In genomic region chr21:37166733-37167132, GRCh38 we compare ENCODE assay signal across 10 cellular contexts.
DNase-seq lines count a peak whose midpoint lies in the region; ATAC-seq and TF ChIP-seq lines count a peak whose summit lies in the region.
"Had no signal": no experiment of that assay in that cellular context is flagged by ENCODE, and none has a peak within 500 bp of the region (broad histone marks: within the 10 kb centered on the region; RNA-seq: fewer than 3 reads in every experiment).

No MANE protein-coding gene starts in this region.

- no peaks in the 10 kb centered on the region for H3K27me3 Mint-ChIP-seq in activated CD8-positive, alpha-beta T cell treated with anti-CD3 and anti-CD28 coated beads, Interleukin-2, amount 10 ng/mL, durations not matched to agents 7 days and 5 days (ENCODE audit: low read depth)

- H3K9me3 Mint-ChIP-seq in activated CD8-positive, alpha-beta T cell treated with anti-CD3 and anti-CD28 coated beads, Interleukin-2, amount 10 ng/mL, durations not matched to agents 7 days and 5 days (ENCODE audit: insufficient read depth) = no peaks in the 10 kb centered on the region
- H3K9me3 Mint-ChIP-seq: activated T-cell treated with anti-CD3 and anti-CD28 coated beads, Interleukin-2, amount 50 U/mL, for 72 hours had no signal

- peak; percentile 33 for DNase-seq in DMS53 (lab: John Stamatoyannopoulos, UW)
- no peak for DNase-seq in DMS53 treated with DMSO at 0.1 percent for 48 hours (lab: John Stamatoyannopoulos, UW; ENCODE audit: unreplicated experiment)
- DNase-seq in activated CD8-positive, alpha-beta T cell treated with anti-CD3 and anti-CD28 coated beads, Interleukin-2, amount 10 ng/mL, durations not matched to agents 7 days and 5 days = peak; percentile 58
- no peak for DNase-seq in left colon
- no peak for DNase-seq in SKM-1 treated with dmso at 0.1 percent for 144 hours (lab: John Stamatoyannopoulos, UW; ENCODE audit: unreplicated experiment)
- DNase-seq in CD1c-positive myeloid dendritic cell (ENCODE audit: extremely low spot score) = no peak
- DNase-seq in HuH-7 (ENCODE audit: low spot score) = no peak
- DNase-seq: activated T-cell treated with anti-CD3 and anti-CD28 coated beads, Interleukin-2, amount 50 U/mL, for 72 hours; NCI-H1930 had no signal

- H3K27ac Mint-ChIP-seq in activated CD8-positive, alpha-beta T cell treated with anti-CD3 and anti-CD28 coated beads, Interleukin-2, amount 10 ng/mL, durations not matched to agents 7 days and 5 days = peak overlapping the region; percentile 69
- H3K27ac Mint-ChIP-seq: activated T-cell treated with anti-CD3 and anti-CD28 coated beads, Interleukin-2, amount 50 U/mL, for 72 hours had no signal

- POLR2A ChIA-PET in activated CD8-positive, alpha-beta T cell treated with anti-CD3 and anti-CD28 coated beads, Interleukin-2, amount 10 ng/mL, durations not matched to agents 7 days and 5 days (lab: Charles Lee) = interaction anchor here (1.5 kb wide), 1 partner anchor 91 kb away, joined by 4 read pairs; no protein-coding TSS in a partner anchor

- peak; percentile 79 for ATAC-seq in activated CD8-positive, alpha-beta T cell treated with anti-CD3 and anti-CD28 coated beads, Interleukin-2, amount 10 ng/mL, durations not matched to agents 7 days and 5 days
- peak; percentile 48 for ATAC-seq in left colon
- ATAC-seq: activated T-cell treated with anti-CD3 and anti-CD28 coated beads, Interleukin-2, amount 50 U/mL, for 72 hours had no signal

- peaks cover 7% of the 10 kb centered on the region for H3K4me1 Mint-ChIP-seq in activated CD8-positive, alpha-beta T cell treated with anti-CD3 and anti-CD28 coated beads, Interleukin-2, amount 10 ng/mL, durations not matched to agents 7 days and 5 days (ENCODE audit: low read depth)

- peak; percentile 63 for TF ChIP-seq RAD21 in Ishikawa (IDR thresholded peaks at IDR 0.05; ENCODE audit: low read depth)

- CTCF ChIA-PET in activated CD8-positive, alpha-beta T cell treated with anti-CD3 and anti-CD28 coated beads, Interleukin-2, amount 10 ng/mL, durations not matched to agents 7 days and 5 days (lab: Charles Lee) = interaction anchor here (0.7 to 2.2 kb wide), 26 partner anchors 9 to 961 kb away, joined by 3 to 14 read pairs (median 4); no protein-coding TSS in a partner anchor

- no peak overlapping the region for H3K4me3 Mint-ChIP-seq in activated CD8-positive, alpha-beta T cell treated with anti-CD3 and anti-CD28 coated beads, Interleukin-2, amount 10 ng/mL, durations not matched to agents 7 days and 5 days
- H3K4me3 Mint-ChIP-seq: activated T-cell treated with anti-CD3 and anti-CD28 coated beads, Interleukin-2, amount 50 U/mL, for 72 hours had no signal

- TF ChIP-seq EP300 in Ishikawa (IDR thresholded peaks at IDR 0.05; ENCODE audit: borderline replicate concordance) = no peak

- intact Hi-C loops in left colon (cut with DNase I, micrococcal nuclease) = no loop called here

- H3K36me3 Mint-ChIP-seq in activated CD8-positive, alpha-beta T cell treated with anti-CD3 and anti-CD28 coated beads, Interleukin-2, amount 10 ng/mL, durations not matched to agents 7 days and 5 days (ENCODE audit: low read depth) = peaks cover 28% of the 10 kb centered on the region

TF ChIP-seq in Ishikawa, 13 proteins besides CTCF, POLR2A, EP300 and RAD21:
- no peak for TF ChIP-seq TAF1 (IDR thresholded peaks at IDR 0.05; ENCODE audit: low read depth)
- TF ChIP-seq EGR1 (IDR thresholded peaks at IDR 0.05) = no peak
- no peak for TF ChIP-seq CEBPB (IDR thresholded peaks at IDR 0.05)
- TF ChIP-seq TEAD4 (IDR thresholded peaks at IDR 0.05) = no peak
- TF ChIP-seq NFIC (IDR thresholded peaks at IDR 0.05) = no peak
- TF ChIP-seq CREB1 (IDR thresholded peaks at IDR 0.05; ENCODE audit: low read depth) = no peak
- no peak for TF ChIP-seq MAX (IDR thresholded peaks at IDR 0.05)
- no peak for TF ChIP-seq YY1 (IDR thresholded peaks at IDR 0.05; ENCODE audit: low read depth)
- no peak for TF ChIP-seq REST (IDR thresholded peaks at IDR 0.05; ENCODE audit: low read depth)
- no peak for TF ChIP-seq USF1 (IDR thresholded peaks at IDR 0.05)
- TF ChIP-seq TCF12 (IDR thresholded peaks at IDR 0.05; ENCODE audit: low read depth) = no peak
- TF ChIP-seq ZBTB7A (IDR thresholded peaks at IDR 0.05; ENCODE audit: low read depth) = no peak
- no peak for TF ChIP-seq FOXM1 (IDR thresholded peaks at IDR 0.05; ENCODE audit: borderline replicate concordance, low read depth)

Comparison
In these comparisons a context has a peak if more than half of its experiments do, and no peak if none do; other contexts are left out.
1. DNase-seq: peak in DMS53 (single experiment) and activated CD8-positive, alpha-beta T cell treated with anti-CD3 and anti-CD28 coated beads, Interleukin-2, amount 10 ng/mL, durations not matched to agents 7 days and 5 days (single experiment); none in DMS53 treated with DMSO at 0.1 percent for 48 hours (single experiment), left colon (0 of 2), SKM-1 treated with dmso at 0.1 percent for 144 hours (single experiment), CD1c-positive myeloid dendritic cell (single experiment) and HuH-7 (single experiment).